20 cellular contexts compared by ENCODE assay signal in the genomic region with DNA sequence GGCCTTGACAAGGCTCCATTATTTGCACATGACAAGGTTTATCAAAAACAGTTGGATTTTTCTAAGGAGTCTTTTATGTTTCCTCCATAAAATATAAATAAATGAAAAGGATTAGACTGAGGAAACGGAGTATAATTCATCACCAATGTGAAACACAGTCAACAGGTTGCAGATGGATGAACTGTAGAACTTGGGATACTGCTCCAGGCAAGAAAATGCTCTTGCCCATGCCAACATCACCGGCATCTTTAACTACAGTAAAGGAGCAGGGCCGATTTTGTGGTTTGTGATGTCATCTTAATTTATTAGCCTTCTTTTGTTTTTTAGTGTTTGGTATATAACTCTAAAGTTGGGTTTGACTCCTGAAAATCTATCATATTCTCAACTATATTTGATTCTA.
DNase-seq lines count a peak whose midpoint lies in the region; ATAC-seq and TF ChIP-seq lines count a peak whose summit lies in the region.
"Had no signal": no experiment of that assay in that cellular context is flagged by ENCODE, and none has a peak within 500 bp of the region (broad histone marks: within the 10 kb centered on the region; RNA-seq: fewer than 3 reads in every experiment).

No MANE protein-coding gene starts in this region.

- no peaks in the 10 kb centered on the region for H3K9me3 ChIP-seq in HEK293 (ENCODE audit: control insufficient read depth, insufficient read depth, low read depth, low read length)
- no peaks in the 10 kb centered on the region for H3K9me3 ChIP-seq in prostate gland
- H3K9me3 ChIP-seq: A549; BE2C; BLaER1 treated with 17β-estradiol and CSF1 and Interleukin-3, amounts not matched to agents 10 nM and 100 nM had no signal

- ATAC-seq in GM21367 (IDR thresholded peaks at IDR 0.05; ENCODE audit: unreplicated experiment) = no peak
- ATAC-seq: A549, HCT116 had no signal

- intact Hi-C loops in prostate gland (cut with DNase I) = no loop called here

- 0 out of 2 replicates have a peak, but pooled peaks cover 2% of the 10 kb centered on the region for H3K4me1 ChIP-seq in HEK293 (ENCODE audit: control insufficient read depth, insufficient read depth, low read length)
- no peaks in the 10 kb centered on the region for H3K4me1 ChIP-seq in prostate gland (replicated peaks)
- H3K4me1 ChIP-seq: A549; BE2C; BLaER1 treated with 17β-estradiol and CSF1 and Interleukin-3, amounts not matched to agents 10 nM and 100 nM had no signal

- no peak for TF ChIP-seq POLR2A in prostate gland (IDR thresholded peaks at IDR 0.05)

- no peaks in the 10 kb centered on the region for H3K27me3 ChIP-seq in prostate gland (replicated peaks; ENCODE audit: insufficient read depth)
- H3K27me3 ChIP-seq: BE2C; BLaER1 treated with 17β-estradiol and CSF1 and Interleukin-3, amounts not matched to agents 10 nM and 100 nM had no signal

- peak; percentile 28 for DNase-seq in A172 (ENCODE audit: low spot score)
- peak; percentile 22 for DNase-seq in NCI-H226
- no peak for DNase-seq in LoVo (ENCODE audit: low spot score)
- no peak for DNase-seq in prostate gland (ENCODE audit: low spot score)
- DNase-seq: ACHN; AML-193; BE2C; CD4-positive, alpha-beta T cell; CD8-positive, alpha-beta memory T cell; DMS 273 treated with DMSO at 0.1 percent for 48 hours; DMS79; GM23248; H9; HFFc6 had no signal

- POLR2A ChIA-PET in HEK293 (lab: Yijun Ruan, JAX) = no interaction called here

- no peaks in the 10 kb centered on the region for H3K36me3 ChIP-seq in HEK293 (ENCODE audit: control insufficient read depth in 2 of 2, insufficient read depth in 1 of 2, low read length in 2 of 2)
- no peaks in the 10 kb centered on the region for H3K36me3 ChIP-seq in prostate gland
- H3K36me3 ChIP-seq: BE2C; BLaER1 treated with 17β-estradiol and CSF1 and Interleukin-3, amounts not matched to agents 10 nM and 100 nM had no signal

- WGBS in prostate gland = 35% methylated on average over 3 of the region's 3 CpGs

- H3K27ac ChIP-seq in HEK293 (ENCODE audit: extremely low read depth, low read depth, low read length) (no peak overlapping the region), prostate gland (no peak overlapping the region)
- H3K27ac ChIP-seq: 22Rv1; A549; BLaER1 treated with 17β-estradiol and CSF1 and Interleukin-3, amounts not matched to agents 10 nM and 100 nM; GM23248 had no signal

- CTCF ChIA-PET in HEK293 (lab: Yijun Ruan, JAX) = no interaction called here

- no peak for TF ChIP-seq CTCF in HEK293 (tag by site-specific recombination; IDR thresholded peaks at IDR 0.05)
- TF ChIP-seq CTCF in prostate gland (IDR thresholded peaks at IDR 0.05) = no peak

- H3K4me3 ChIP-seq in HEK293 (ENCODE audit: low read depth, low read length) = no peak overlapping the region
- no peak overlapping the region for H3K4me3 ChIP-seq in prostate gland
- H3K4me3 ChIP-seq: A549; BLaER1 treated with 17β-estradiol and CSF1 and Interleukin-3, amounts not matched to agents 10 nM and 100 nM; GM23248 had no signal

TF ChIP-seq in HEK293, 187 proteins besides CTCF, POLR2A, EP300 and RAD21:
- TF ChIP-seq ZNF776 (tag by site-specific recombination; IDR thresholded peaks at IDR 0.05; ENCODE audit: borderline replicate concordance) (no peak), SCRT1 (tag by site-specific recombination; IDR thresholded peaks at IDR 0.05; ENCODE audit: borderline replicate concordance) (peak; percentile 69; the same call in 1 of the 2 replicates), ZNF561 (tag by site-specific recombination; IDR thresholded peaks at IDR 0.05; ENCODE audit: borderline replicate concordance) (no peak), ZNF548 (tag by site-specific recombination; IDR thresholded peaks at IDR 0.05) (no peak), SCRT2 (tag by site-specific recombination; IDR thresholded peaks at IDR 0.05) (peak; percentile 87), TRIM28 (IDR thresholded peaks at IDR 0.05; ENCODE audit: borderline replicate concordance, low read length) (no peak), ZNF785 (tag by site-specific recombination; IDR thresholded peaks at IDR 0.05) (no peak), ZNF707 (tag by site-specific recombination; IDR thresholded peaks at IDR 0.05) (no peak), ZNF621 (tag by site-specific recombination; IDR thresholded peaks at IDR 0.05) (no peak), SALL2 (tag by site-specific recombination; IDR thresholded peaks at IDR 0.05; ENCODE audit: borderline replicate concordance) (no peak)
- TF ChIP-seq, protein P1, sequence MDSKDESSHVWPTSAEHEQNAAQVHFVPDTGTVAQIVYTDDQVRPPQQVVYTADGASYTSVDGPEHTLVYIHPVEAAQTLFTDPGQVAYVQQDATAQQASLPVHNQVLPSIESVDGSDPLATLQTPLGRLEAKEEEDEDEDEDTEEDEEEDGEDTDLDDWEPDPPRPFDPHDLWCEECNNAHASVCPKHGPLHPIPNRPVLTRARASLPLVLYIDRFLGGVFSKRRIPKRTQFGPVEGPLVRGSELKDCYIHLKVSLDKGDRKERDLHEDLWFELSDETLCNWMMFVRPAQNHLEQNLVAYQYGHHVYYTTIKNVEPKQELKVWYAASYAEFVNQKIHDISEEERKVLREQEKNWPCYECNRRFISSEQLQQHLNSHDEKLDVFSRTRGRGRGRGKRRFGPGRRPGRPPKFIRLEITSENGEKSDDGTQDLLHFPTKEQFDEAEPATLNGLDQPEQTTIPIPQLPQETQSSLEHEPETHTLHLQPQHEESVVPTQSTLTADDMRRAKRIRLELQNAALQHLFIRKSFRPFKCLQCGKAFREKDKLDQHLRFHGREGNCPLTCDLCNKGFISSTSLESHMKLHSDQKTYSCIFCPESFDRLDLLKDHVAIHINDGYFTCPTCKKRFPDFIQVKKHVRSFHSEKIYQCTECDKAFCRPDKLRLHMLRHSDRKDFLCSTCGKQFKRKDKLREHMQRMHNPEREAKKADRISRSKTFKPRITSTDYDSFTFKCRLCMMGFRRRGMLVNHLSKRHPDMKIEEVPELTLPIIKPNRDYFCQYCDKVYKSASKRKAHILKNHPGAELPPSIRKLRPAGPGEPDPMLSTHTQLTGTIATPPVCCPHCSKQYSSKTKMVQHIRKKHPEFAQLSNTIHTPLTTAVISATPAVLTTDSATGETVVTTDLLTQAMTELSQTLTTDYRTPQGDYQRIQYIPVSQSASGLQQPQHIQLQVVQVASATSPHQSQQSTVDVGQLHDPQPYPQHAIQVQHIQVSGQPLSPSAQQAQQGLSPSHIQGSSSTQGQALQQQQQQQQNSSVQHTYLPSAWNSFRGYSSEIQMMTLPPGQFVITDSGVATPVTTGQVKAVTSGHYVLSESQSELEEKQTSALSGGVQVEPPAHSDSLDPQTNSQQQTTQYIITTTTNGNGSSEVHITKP (tag by site-specific recombination; IDR thresholded peaks at IDR 0.05) = no peak
- TF ChIP-seq, protein P2, sequence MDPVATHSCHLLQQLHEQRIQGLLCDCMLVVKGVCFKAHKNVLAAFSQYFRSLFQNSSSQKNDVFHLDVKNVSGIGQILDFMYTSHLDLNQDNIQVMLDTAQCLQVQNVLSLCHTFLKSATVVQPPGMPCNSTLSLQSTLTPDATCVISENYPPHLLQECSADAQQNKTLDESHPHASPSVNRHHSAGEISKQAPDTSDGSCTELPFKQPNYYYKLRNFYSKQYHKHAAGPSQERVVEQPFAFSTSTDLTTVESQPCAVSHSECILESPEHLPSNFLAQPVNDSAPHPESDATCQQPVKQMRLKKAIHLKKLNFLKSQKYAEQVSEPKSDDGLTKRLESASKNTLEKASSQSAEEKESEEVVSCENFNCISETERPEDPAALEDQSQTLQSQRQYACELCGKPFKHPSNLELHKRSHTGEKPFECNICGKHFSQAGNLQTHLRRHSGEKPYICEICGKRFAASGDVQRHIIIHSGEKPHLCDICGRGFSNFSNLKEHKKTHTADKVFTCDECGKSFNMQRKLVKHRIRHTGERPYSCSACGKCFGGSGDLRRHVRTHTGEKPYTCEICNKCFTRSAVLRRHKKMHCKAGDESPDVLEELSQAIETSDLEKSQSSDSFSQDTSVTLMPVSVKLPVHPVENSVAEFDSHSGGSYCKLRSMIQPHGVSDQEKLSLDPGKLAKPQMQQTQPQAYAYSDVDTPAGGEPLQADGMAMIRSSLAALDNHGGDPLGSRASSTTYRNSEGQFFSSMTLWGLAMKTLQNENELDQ (tag by site-specific recombination; IDR thresholded peaks at IDR 0.05; ENCODE audit: low read depth) = no peak

Comparison
In these comparisons a context has a peak if more than half of its experiments do, and no peak if none do; other contexts are left out.
1. DNase-seq: peak in A172 (single experiment) and NCI-H226 (single experiment); none in LoVo (single experiment) and prostate gland (single experiment).